ENCODE assay signal across 30 cellular contexts in the genomic region with DNA sequence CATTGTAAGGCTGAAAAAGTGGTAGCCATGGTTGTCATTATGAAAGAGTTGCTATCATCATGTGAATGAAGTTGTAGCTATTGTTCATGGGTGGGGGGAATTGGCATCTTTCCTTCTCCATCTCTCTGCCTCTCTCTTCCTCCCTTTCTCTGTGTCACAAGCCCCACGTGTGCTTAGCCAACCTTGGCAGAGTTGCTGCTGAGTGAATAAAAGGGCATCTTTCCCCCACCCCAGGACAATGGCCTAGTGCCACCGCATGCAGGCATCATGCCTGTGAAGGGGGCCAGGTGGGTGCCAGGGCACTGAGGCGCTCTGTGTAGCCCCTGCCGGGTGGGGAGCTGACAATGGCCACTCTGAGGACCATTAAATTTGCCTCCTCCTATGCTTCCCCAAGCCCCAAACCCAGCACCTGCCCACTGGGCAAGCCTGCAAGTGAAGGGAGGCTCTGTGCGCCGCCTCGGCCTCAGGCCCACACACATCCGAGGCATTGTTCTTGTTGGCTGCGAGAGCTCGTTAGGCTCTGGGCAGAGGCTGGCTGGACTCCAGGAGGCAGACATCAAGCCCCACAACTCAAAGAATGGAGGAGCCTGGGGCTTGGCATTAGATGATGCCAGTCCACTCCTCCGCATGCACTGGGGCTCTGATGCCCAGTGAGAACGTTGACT.
DNase-seq lines count a peak whose midpoint lies in the region; FAIRE-seq and TF ChIP-seq lines count a peak whose summit lies in the region.
"Had no signal": no experiment of that assay in that cellular context is flagged by ENCODE, and none has a peak within 500 bp of the region (broad histone marks: within the 10 kb centered on the region; RNA-seq: fewer than 3 reads in every experiment).

No MANE protein-coding gene starts in this region.

- H3K4me3 ChIP-seq in tibial artery = no peak overlapping the region
- H3K4me3 ChIP-seq: heart right ventricle, right atrium auricular region, spleen, thoracic aorta had no signal

- H3K4me3 Mint-ChIP-seq in nephron progenitor cell = no peak overlapping the region
- H3K4me3 Mint-ChIP-seq: activated CD8-positive, alpha-beta memory T cell treated with anti-CD3 and anti-CD28 coated beads, Interleukin-2, amount 10 ng/mL, durations not matched to agents 7 days and 5 days; activated naive CD4-positive, alpha-beta T cell treated with anti-CD3 and anti-CD28 coated beads for 36 hours; activated T-cell treated with anti-CD3 and anti-CD28 coated beads, Interleukin-2, amount 50 U/mL, for 72 hours; CD4-positive, alpha-beta memory T cell; central memory CD8-positive, alpha-beta T cell; IgD-negative memory B cell; naive B cell; stimulated activated memory B cell treated with anti-CD40 and anti-IgM and Interleukin-4, amounts not matched to agents 10 μg/mL and 1 μg/mL and 100 μg/mL, for 72 hours had no signal

- H3K27me3 Mint-ChIP-seq in nephron progenitor cell (ENCODE audit: low read depth, poor library complexity) = peaks cover 5% of the 10 kb centered on the region

- H3K4me1 Mint-ChIP-seq in nephron progenitor cell = peaks cover 5% of the 10 kb centered on the region
- H3K4me1 Mint-ChIP-seq: activated CD8-positive, alpha-beta memory T cell treated with anti-CD3 and anti-CD28 coated beads, Interleukin-2, amount 10 ng/mL, durations not matched to agents 7 days and 5 days; CD4-positive, alpha-beta memory T cell; central memory CD8-positive, alpha-beta T cell; IgD-negative memory B cell; naive B cell; stimulated activated memory B cell treated with anti-CD40 and anti-IgM and Interleukin-4, amounts not matched to agents 10 μg/mL and 1 μg/mL and 100 μg/mL, for 72 hours had no signal

- H3K27ac Mint-ChIP-seq in nephron progenitor cell = no peak overlapping the region
- H3K27ac Mint-ChIP-seq: activated CD8-positive, alpha-beta memory T cell treated with anti-CD3 and anti-CD28 coated beads, Interleukin-2, amount 10 ng/mL, durations not matched to agents 7 days and 5 days; activated naive CD4-positive, alpha-beta T cell treated with anti-CD3 and anti-CD28 coated beads for 36 hours; activated T-cell treated with anti-CD3 and anti-CD28 coated beads, Interleukin-2, amount 50 U/mL, for 72 hours; CD4-positive, alpha-beta memory T cell; IgD-negative memory B cell; naive B cell; stimulated activated memory B cell treated with anti-CD40 and anti-IgM and Interleukin-4, amounts not matched to agents 10 μg/mL and 1 μg/mL and 100 μg/mL, for 72 hours had no signal

- intact Hi-C loops in tibial artery (cut with DNase I; ENCODE audit: low total_unique reads) = no loop called here

- no peaks in the 10 kb centered on the region for H3K36me3 Mint-ChIP-seq in nephron progenitor cell (ENCODE audit: low read depth)
- H3K36me3 Mint-ChIP-seq: activated CD8-positive, alpha-beta memory T cell treated with anti-CD3 and anti-CD28 coated beads, Interleukin-2, amount 10 ng/mL, durations not matched to agents 7 days and 5 days; CD4-positive, alpha-beta memory T cell; naive B cell; stimulated activated memory B cell treated with anti-CD40 and anti-IgM and Interleukin-4, amounts not matched to agents 10 μg/mL and 1 μg/mL and 100 μg/mL, for 72 hours had no signal

- H3K9me3 Mint-ChIP-seq in nephron progenitor cell = no peaks in the 10 kb centered on the region
- H3K9me3 Mint-ChIP-seq: activated naive CD4-positive, alpha-beta T cell treated with anti-CD3 and anti-CD28 coated beads for 36 hours; activated T-cell treated with anti-CD3 and anti-CD28 coated beads, Interleukin-2, amount 50 U/mL, for 72 hours; CD4-positive, alpha-beta memory T cell; central memory CD8-positive, alpha-beta T cell; IgD-negative memory B cell; naive B cell; stimulated activated memory B cell treated with anti-CD40 and anti-IgM and Interleukin-4, amounts not matched to agents 10 μg/mL and 1 μg/mL and 100 μg/mL, for 72 hours had no signal

- no peak overlapping the region for H3K27ac ChIP-seq in tibial artery
- H3K27ac ChIP-seq: epithelial cell of prostate, heart right ventricle, right atrium auricular region, spleen, thoracic aorta, VCaP had no signal

- no peak for FAIRE-seq in HTR-8/SVneo (lab: Jason Lieb, UNC)
- FAIRE-seq: GM19239 had no signal

- DNase-seq in NCI-H2029 (lab: John Stamatoyannopoulos, UW) (peak; percentile 33), amygdala (lab: John Stamatoyannopoulos, UW) (peak in 51 of 56 donors; percentile 18 to 89 (median 69)), hypothalamus (lab: John Stamatoyannopoulos, UW) (peak in 40 of 51 donors; percentile 4 to 79 (median 52)), superior temporal gyrus (ENCODE audit: extremely low spot score) (peak; percentile 70), HTR-8/SVneo (ENCODE audit: insufficient read length, low spot score) (no peak), tibial artery (no peak), nephron progenitor cell (no peak)
- DNase-seq: activated CD4-positive, alpha-beta T cell treated with anti-CD3 and anti-CD28 coated beads, Interleukin-2, amount 50 U/mL, for 1 hour; activated CD8-positive, alpha-beta memory T cell treated with anti-CD3 and anti-CD28 coated beads, Interleukin-2, amount 10 ng/mL, durations not matched to agents 7 days and 5 days; activated naive CD4-positive, alpha-beta T cell treated with anti-CD3 and anti-CD28 coated beads for 36 hours; activated T-cell treated with anti-CD3 and anti-CD28 coated beads, Interleukin-2, amount 50 U/mL, for 72 hours; CD4-positive, alpha-beta memory T cell; DMS 273 treated with DMSO at 0.1 percent for 48 hours; heart right ventricle; mesendoderm; naive B cell; NCI-H2171; NCI-H82; PC-3; Right ventricle myocardium superior; spleen; stimulated activated CD4-positive, alpha-beta T cell treated with anti-CD3 and anti-CD28 coated beads, Interleukin-2, amount 100 ng/mL, for 48 hours had no signal

- no peaks in the 10 kb centered on the region for H3K4me1 ChIP-seq in tibial artery
- H3K4me1 ChIP-seq: heart right ventricle, right atrium auricular region, spleen had no signal

- H3K36me3 ChIP-seq in tibial artery = no peaks in the 10 kb centered on the region
- H3K36me3 ChIP-seq: heart right ventricle, right atrium auricular region, spleen, thoracic aorta had no signal

- no peaks in the 10 kb centered on the region for H3K9me3 ChIP-seq in tibial artery
- H3K9me3 ChIP-seq: heart right ventricle, right atrium auricular region, spleen, thoracic aorta had no signal

- no peak for TF ChIP-seq CTCF in tibial artery (IDR thresholded peaks at IDR 0.05)
- no peak for TF ChIP-seq CTCF in nephron progenitor cell (IDR thresholded peaks at IDR 0.05)

- H3K27me3 ChIP-seq in tibial artery = peaks cover 0 to 16% of the 10 kb centered on the region in 2 donors
- H3K27me3 ChIP-seq: right atrium auricular region had no signal

Comparison
In these comparisons a context has a peak if more than half of its experiments do, and no peak if none do; other contexts are left out.
1. DNase-seq: peak in NCI-H2029 (single experiment), amygdala (51 of 56), hypothalamus (40 of 51) and superior temporal gyrus (single experiment); none in HTR-8/SVneo (single experiment), tibial artery (0 of 2) and nephron progenitor cell (single experiment).